In genomic region chr13:101523732-101524131, GRCh38 we compare ENCODE assay signal across 12 cellular contexts.
DNase-seq lines count a peak whose midpoint lies in the region; ATAC-seq, FAIRE-seq and TF ChIP-seq lines count a peak whose summit lies in the region.
"Had no signal": no experiment of that assay in that cellular context is flagged by ENCODE, and none has a peak within 500 bp of the region (broad histone marks: within the 10 kb centered on the region; RNA-seq: fewer than 3 reads in every experiment).

No MANE protein-coding gene starts in this region.

- H3K36me3 Mint-ChIP-seq in glutamatergic neuron (ENCODE audit: unreplicated experiment), result no peaks in the 10 kb centered on the region
- H3K36me3 Mint-ChIP-seq in activated CD8-positive, alpha-beta memory T cell treated with anti-CD3 and anti-CD28 coated beads, Interleukin-2, amount 10 ng/mL, durations not matched to agents 7 days and 5 days, result peaks cover 16% of the 10 kb centered on the region
- H3K36me3 Mint-ChIP-seq: memory B cell had no signal

- no peak for ATAC-seq in activated CD8-positive, alpha-beta memory T cell treated with anti-CD3 and anti-CD28 coated beads, Interleukin-2, amount 10 ng/mL, durations not matched to agents 7 days and 5 days

- H3K4me1 Mint-ChIP-seq in glutamatergic neuron (ENCODE audit: low read depth, unreplicated experiment), result peaks cover 3% of the 10 kb centered on the region
- H3K4me1 Mint-ChIP-seq in activated CD8-positive, alpha-beta memory T cell treated with anti-CD3 and anti-CD28 coated beads, Interleukin-2, amount 10 ng/mL, durations not matched to agents 7 days and 5 days, result peaks cover 25% of the 10 kb centered on the region
- H3K4me1 Mint-ChIP-seq: memory B cell had no signal

- H3K9me3 Mint-ChIP-seq in glutamatergic neuron (ENCODE audit: unreplicated experiment), result no peaks in the 10 kb centered on the region
- H3K9me3 Mint-ChIP-seq in activated CD8-positive, alpha-beta memory T cell treated with anti-CD3 and anti-CD28 coated beads, Interleukin-2, amount 10 ng/mL, durations not matched to agents 7 days and 5 days (ENCODE audit: low read depth), result no peaks in the 10 kb centered on the region
- H3K9me3 Mint-ChIP-seq: memory B cell had no signal

- TF ChIP-seq CTCF in glutamatergic neuron (IDR thresholded peaks at IDR 0.05; ENCODE audit: partially characterized antibody, unreplicated experiment), result no peak

- CTCF ChIA-PET in activated CD8-positive, alpha-beta memory T cell treated with anti-CD3 and anti-CD28 coated beads, Interleukin-2, amount 10 ng/mL, durations not matched to agents 7 days and 5 days (lab: Charles Lee), result no interaction called here

- peaks cover 2% of the 10 kb centered on the region for H3K27me3 Mint-ChIP-seq in glutamatergic neuron (ENCODE audit: unreplicated experiment)
- peaks cover 3% of the 10 kb centered on the region for H3K27me3 Mint-ChIP-seq in activated CD8-positive, alpha-beta memory T cell treated with anti-CD3 and anti-CD28 coated beads, Interleukin-2, amount 10 ng/mL, durations not matched to agents 7 days and 5 days
- H3K27me3 Mint-ChIP-seq: memory B cell had no signal

- DNase-seq in ELR (ENCODE audit: low read depth) (peak; percentile 92), RCC 7860 (ENCODE audit: low spot score) (peak; percentile 57), fibroblast of gingiva (ENCODE audit: low read depth) (peak; percentile 30), pons (ENCODE audit: low spot score) (peak; percentile 43), glutamatergic neuron (no peak), NCI-H1436 treated with DMSO at 0.1 percent for 48 hours (lab: John Stamatoyannopoulos, UW) (no peak)
- no peak for DNase-seq in activated CD4-positive, alpha-beta T cell treated with anti-CD3 and anti-CD28 coated beads for 48 hours
- no peak for DNase-seq in activated CD8-positive, alpha-beta memory T cell treated with anti-CD3 and anti-CD28 coated beads, Interleukin-2, amount 10 ng/mL, durations not matched to agents 7 days and 5 days
- DNase-seq: activated naive CD4-positive, alpha-beta T cell treated with Interleukin-2 at 50 U/mL for 16 hours; COR-L47; Peyer's patch had no signal

- FAIRE-seq in RCC 7860 (lab: Jason Lieb, UNC), result peak; percentile 67

- no peak overlapping the region for H3K4me3 Mint-ChIP-seq in glutamatergic neuron (ENCODE audit: unreplicated experiment)
- H3K4me3 Mint-ChIP-seq in activated CD8-positive, alpha-beta memory T cell treated with anti-CD3 and anti-CD28 coated beads, Interleukin-2, amount 10 ng/mL, durations not matched to agents 7 days and 5 days, result no peak overlapping the region
- H3K4me3 Mint-ChIP-seq: memory B cell had no signal

- no peak overlapping the region for H3K27ac Mint-ChIP-seq in glutamatergic neuron (ENCODE audit: unreplicated experiment)
- H3K27ac Mint-ChIP-seq in activated CD8-positive, alpha-beta memory T cell treated with anti-CD3 and anti-CD28 coated beads, Interleukin-2, amount 10 ng/mL, durations not matched to agents 7 days and 5 days, result no peak overlapping the region
- H3K27ac Mint-ChIP-seq: memory B cell had no signal

Comparison
In these comparisons a context has a peak if more than half of its experiments do, and no peak if none do; other contexts are left out.
1. DNase-seq: peak in ELR (single experiment), RCC 7860 (single experiment), fibroblast of gingiva (single experiment) and pons (single experiment); none in glutamatergic neuron (single experiment), NCI-H1436 treated with DMSO at 0.1 percent for 48 hours (single experiment), activated CD4-positive, alpha-beta T cell treated with anti-CD3 and anti-CD28 coated beads for 48 hours (single experiment) and activated CD8-positive, alpha-beta memory T cell treated with anti-CD3 and anti-CD28 coated beads, Interleukin-2, amount 10 ng/mL, durations not matched to agents 7 days and 5 days (single experiment).